17 cellular contexts compared by ENCODE assay signal in the genomic region with DNA sequence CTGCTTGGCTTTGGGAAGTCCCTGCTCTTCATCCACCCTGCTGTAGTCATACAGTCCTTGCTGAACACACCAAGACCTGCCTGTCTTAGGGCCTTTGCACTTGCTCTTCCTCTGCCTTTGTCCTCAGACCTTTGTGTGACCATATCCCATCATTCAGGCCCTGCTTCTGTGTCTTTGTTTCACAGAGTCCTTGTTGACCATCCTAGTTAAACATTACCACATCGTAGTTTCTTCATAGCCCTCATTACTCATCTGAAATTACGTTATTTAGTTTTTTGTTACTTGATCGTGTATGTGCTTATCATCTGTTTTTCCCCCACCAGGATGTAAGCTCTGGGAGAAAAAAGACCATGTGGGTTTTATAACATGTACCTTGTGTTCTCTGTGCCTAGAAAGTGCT. TPM values are rescaled to one million over a fixed set of nuclear protein-coding genes. Genes with fewer than 3 reads are reported as not detected.
A peak's percentile ranks its signal among the peaks of the same experiment; 100 is the strongest.
DNase-seq lines count a peak whose midpoint lies in the region; ATAC-seq, FAIRE-seq and TF ChIP-seq lines count a peak whose summit lies in the region.
"Had no signal": no experiment of that assay in that cellular context is flagged by ENCODE, and none has a peak within 500 bp of the region (broad histone marks: within the 10 kb centered on the region; RNA-seq: fewer than 3 reads in every experiment).

No MANE protein-coding gene starts in this region.

- POLR2A ChIA-PET in A549 (lab: Yijun Ruan, JAX): no interaction called here

- H3K4me2 ChIP-seq in A549: peak overlapping the region; percentile 27; the same call in 2 of the 3 replicates

- H3K36me3 ChIP-seq in RWPE2 (ENCODE audit: low read depth): no peaks in the 10 kb centered on the region
- no peaks in the 10 kb centered on the region for H3K36me3 ChIP-seq in esophagus muscularis mucosa
- no peaks in the 10 kb centered on the region for H3K36me3 ChIP-seq in right lobe of liver
- H3K36me3 ChIP-seq: BE2C had no signal

- H3K27ac ChIP-seq in A549 (no peak overlapping the region), RWPE2 (ENCODE audit: poor library complexity, severe bottlenecking) (no peak overlapping the region), esophagus muscularis mucosa (replicated peaks in 1 of 4) (no peak overlapping the region), right lobe of liver (no peak overlapping the region), dorsolateral prefrontal cortex (no peak overlapping the region)
- H3K27ac ChIP-seq: C4-2B had no signal

- intact Hi-C loops in esophagus muscularis mucosa (cut with DNase I): loop anchor here (5.0 kb wide), 1 partner anchor 276 kb away; no protein-coding TSS in a partner anchor
- intact Hi-C loops in right lobe of liver (cut with DNase I): no loop called here
- intact Hi-C loops in dorsolateral prefrontal cortex (cut with DNase I): no loop called here

- H3K4me3 ChIP-seq in A549: no peak overlapping the region
- no peak overlapping the region for H3K4me3 ChIP-seq in RWPE2 (ENCODE audit: severe bottlenecking)
- H3K4me3 ChIP-seq in esophagus muscularis mucosa: no peak overlapping the region
- H3K4me3 ChIP-seq in right lobe of liver: no peak overlapping the region
- no peak overlapping the region for H3K4me3 ChIP-seq in dorsolateral prefrontal cortex

- no peaks in the 10 kb centered on the region for H3K27me3 ChIP-seq in RWPE2 (ENCODE audit: insufficient read depth, poor library complexity, severe bottlenecking)
- no peaks in the 10 kb centered on the region for H3K27me3 ChIP-seq in esophagus muscularis mucosa
- H3K27me3 ChIP-seq in right lobe of liver: no peaks in the 10 kb centered on the region
- no peaks in the 10 kb centered on the region for H3K27me3 ChIP-seq in dorsolateral prefrontal cortex
- H3K27me3 ChIP-seq: BE2C had no signal

- TF ChIP-seq CTCF in A549 (IDR thresholded peaks at IDR 0.05): no peak
- TF ChIP-seq CTCF in RWPE2 (IDR thresholded peaks at IDR 0.05; ENCODE audit: poor library complexity, severe bottlenecking): no peak
- TF ChIP-seq CTCF in esophagus muscularis mucosa (IDR thresholded peaks at IDR 0.05): no peak
- TF ChIP-seq CTCF in right lobe of liver (IDR thresholded peaks at IDR 0.05): no peak
- TF ChIP-seq CTCF in dorsolateral prefrontal cortex (IDR thresholded peaks at IDR 0.05 in 54 of 56, conservative IDR thresholded peaks at IDR 0.05 in 2 of 56; ENCODE audit: low read depth in 1 of 56, partially characterized antibody in 56 of 56): no peak

- TF ChIP-seq POLR2A in A549 (IDR thresholded peaks at IDR 0.05; ENCODE audit: low read length) (no peak), esophagus muscularis mucosa (IDR thresholded peaks at IDR 0.05; ENCODE audit: low read depth) (no peak), right lobe of liver (IDR thresholded peaks at IDR 0.05) (no peak)

- FAIRE-seq in A549 (lab: Jason Lieb, UNC): no peak

- ATAC-seq in A549 (0 out of 6 replicates have a peak, but pooled peaks of 1 of the 2 experiments have one; percentile 41), RWPE2 (ENCODE audit: low read depth) (peak; percentile 63), right lobe of liver (peak; percentile 84 to 96 (median 94))

- no peak for TF ChIP-seq RAD21 in A549 (conservative IDR thresholded peaks at IDR 0.05 in 1 of 2, IDR thresholded peaks at IDR 0.05 in 1 of 2)

- TF ChIP-seq EP300 in A549 (IDR thresholded peaks at IDR 0.05): no peak
- no peak for TF ChIP-seq EP300 in esophagus muscularis mucosa (IDR thresholded peaks at IDR 0.05)

- whole genome bisulfite sequencing in A549 (ENCODE audit: missing lambda C conversion rate): 4% methylated on average over 3 of the region's 3 CpGs
- 92% methylated on average over 3 of the region's 3 CpGs for WGBS in esophagus muscularis mucosa
- WGBS in right lobe of liver (ENCODE audit: insufficient coverage, low coverage, low lambda C conversion rate, missing lambda C conversion rate): 46% methylated on average over 3 of the region's 3 CpGs

- peaks cover 6% of the 10 kb centered on the region; the same call in 1 of the 3 replicates for H3K4me1 ChIP-seq in A549
- peaks cover 15% of the 10 kb centered on the region for H3K4me1 ChIP-seq in RWPE2 (ENCODE audit: insufficient read depth, poor library complexity, severe bottlenecking)
- H3K4me1 ChIP-seq in esophagus muscularis mucosa: no peaks in the 10 kb centered on the region
- H3K4me1 ChIP-seq in right lobe of liver: no peaks in the 10 kb centered on the region
- H3K4me1 ChIP-seq: BE2C had no signal

- peak in 1 of 2 experiments; percentile 20 for DNase-seq in A549 (ENCODE audit: low read depth in 1 of 2, low spot score in 1 of 2)
- DNase-seq in RWPE2 (ENCODE audit: low spot score): no peak
- DNase-seq in esophagus muscularis mucosa (ENCODE audit: extremely low spot score): peak; percentile 55
- no peak for DNase-seq in right lobe of liver
- no peak for DNase-seq in activated gamma-delta T cell treated with Interleukin-2 at 50 U/mL for 16 hours
- no peak for DNase-seq in dorsolateral prefrontal cortex
- no peak for DNase-seq in Ammon's horn (ENCODE audit: low spot score)
- DNase-seq: BE2C; CD4-positive, alpha-beta memory T cell; COR-L47; HCEC 1CT; HFFc6 had no signal

- CTCF ChIA-PET in A549 (lab: Yijun Ruan, JAX): interaction anchor here (0.6 to 0.8 kb wide), 2 partner anchors 297 to 360 kb away, joined by 3 read pairs; no protein-coding TSS in a partner anchor

- H3K9me3 ChIP-seq in A549 (no peaks in the 10 kb centered on the region), RWPE2 (ENCODE audit: severe bottlenecking) (no peaks in the 10 kb centered on the region), esophagus muscularis mucosa (no peaks in the 10 kb centered on the region), right lobe of liver (no peaks in the 10 kb centered on the region)
- H3K9me3 ChIP-seq: BE2C had no signal

TF ChIP-seq in A549, 52 proteins besides CTCF, POLR2A, EP300 and RAD21:
- TF ChIP-seq GATA3 (IDR thresholded peaks at IDR 0.05; ENCODE audit: borderline replicate concordance) (no peak), CEBPB (IDR thresholded peaks at IDR 0.05) (0 out of 4 replicates have a peak, but pooled peaks of 1 of the 2 experiments have one; percentile 7), SREBF2 (IDR thresholded peaks at IDR 0.05) (no peak), KDM1A (IDR thresholded peaks at IDR 0.05; ENCODE audit: low read depth) (no peak), EHF (CRISPR knock-in tag; IDR thresholded peaks at IDR 0.05) (no peak), TP53 (CRISPR knock-in tag; IDR thresholded peaks at IDR 0.05) (no peak), BHLHE40 (IDR thresholded peaks at IDR 0.05; ENCODE audit: low read depth, low read length) (no peak), KDM5A (IDR thresholded peaks at IDR 0.05) (no peak), FOSL2 (IDR thresholded peaks at IDR 0.05) (no peak), FOSL2 (CRISPR knock-in tag; IDR thresholded peaks at IDR 0.05) (peak; percentile 38; the same call in 1 of the 2 replicates)

RNA-seq across cellular contexts. Expression of gene SPRR5, which starts 18.3 kb away (rescaled TPM):
- not detected in 2 replicates for polyA plus RNA-seq in A549 (2011; rRNA removed)
- polyA plus RNA-seq in A549 (2012; cell fraction: cytosol; rRNA removed): not detected in 2 replicates
- not detected in 2 replicates for polyA plus RNA-seq in A549 (2012; cell fraction: nucleus; rRNA removed)
- not detected in 3 replicates for polyA plus RNA-seq in A549 (2017; fragmentation: RNase III; extraction: RNeasy Plus Mini Kit Qiagen cat#74134 plus additional on column Dnase treatment)
- not detected in 2 replicates for polyA minus RNA-seq in A549 (2011; rRNA and poly(A)+ RNA removed)
- total RNA-seq in esophagus muscularis mucosa: not detected
- not detected for total RNA-seq in right lobe of liver
- not detected for total RNA-seq in dorsolateral prefrontal cortex
- total RNA-seq: A172; CD4-positive, alpha-beta memory T cell; Daoy; H4; HFFc6; HT1080 had no signal
- polyA plus RNA-seq: CD4-positive, alpha-beta memory T cell had no signal

RNA-seq across cellular contexts. Expression of gene IVL, which starts 20.3 kb away (rescaled TPM):
- polyA plus RNA-seq in A549 (2011; rRNA removed) (not detected in 2 replicates), A549 (2017; fragmentation: RNase III; extraction: RNeasy Plus Mini Kit Qiagen cat#74134 plus additional on column Dnase treatment) (not detected in 3 replicates)
- polyA plus RNA-seq in A549 (2012; cell fraction: cytosol; rRNA removed): 0.01 and 0.04 TPM in 2 replicates
- 0.02 TPM in 1 of 2 replicates, not detected in the other for polyA plus RNA-seq in A549 (2012; cell fraction: nucleus; rRNA removed)
- polyA minus RNA-seq in A549 (2011; rRNA and poly(A)+ RNA removed): not detected in 2 replicates
- total RNA-seq in esophagus muscularis mucosa (not detected), right lobe of liver (not detected), dorsolateral prefrontal cortex (not detected)
- total RNA-seq: A172; CD4-positive, alpha-beta memory T cell; H4; HFFc6 had no signal
- polyA plus RNA-seq: CD4-positive, alpha-beta memory T cell had no signal

RNA-seq across cellular contexts. Expression of gene SPRR4, which starts 41.8 kb away (rescaled TPM):
- polyA plus RNA-seq in A549 (2011; rRNA removed): not detected in 2 replicates
- polyA plus RNA-seq in A549 (2012; cell fraction: cytosol; rRNA removed): not detected in 2 replicates
- polyA plus RNA-seq in A549 (2012; cell fraction: nucleus; rRNA removed): not detected in 2 replicates
- polyA plus RNA-seq in A549 (2017; fragmentation: RNase III; extraction: RNeasy Plus Mini Kit Qiagen cat#74134 plus additional on column Dnase treatment): not detected in 3 replicates
- polyA minus RNA-seq in A549 (2011; rRNA and poly(A)+ RNA removed): not detected in 2 replicates
- total RNA-seq in esophagus muscularis mucosa: not detected
- not detected for total RNA-seq in right lobe of liver
- not detected for total RNA-seq in dorsolateral prefrontal cortex
- total RNA-seq: A172; CD4-positive, alpha-beta memory T cell; Daoy; H4; HFFc6; HT1080 had no signal
- polyA plus RNA-seq: CD4-positive, alpha-beta memory T cell had no signal

RNA-seq across cellular contexts. Expression of gene SMCP, which starts 50.5 kb away (rescaled TPM):
- polyA plus RNA-seq in A549 (2011; rRNA removed) (not detected in 2 replicates), A549 (2017; fragmentation: RNase III; extraction: RNeasy Plus Mini Kit Qiagen cat#74134 plus additional on column Dnase treatment) (not detected in 3 replicates)
- not detected in 2 replicates for polyA plus RNA-seq in A549 (2012; cell fraction: cytosol; rRNA removed)
- not detected in 2 replicates for polyA plus RNA-seq in A549 (2012; cell fraction: nucleus; rRNA removed)
- polyA minus RNA-seq in A549 (2011; rRNA and poly(A)+ RNA removed): not detected in 2 replicates
- total RNA-seq in esophagus muscularis mucosa (not detected), right lobe of liver (not detected), dorsolateral prefrontal cortex (not detected)
- total RNA-seq: A172; CD4-positive, alpha-beta memory T cell; Daoy; H4; HFFc6; HT1080 had no signal
- polyA plus RNA-seq: CD4-positive, alpha-beta memory T cell had no signal

RNA-seq across cellular contexts. Expression of gene SPRR1A, which starts 55.2 kb away (rescaled TPM):
- polyA plus RNA-seq in A549 (2011; rRNA removed): not detected in 2 replicates
- not detected in 2 replicates for polyA plus RNA-seq in A549 (2012; cell fraction: cytosol; rRNA removed)
- polyA plus RNA-seq in A549 (2012; cell fraction: nucleus; rRNA removed): not detected in 2 replicates
- polyA plus RNA-seq in A549 (2017; fragmentation: RNase III; extraction: RNeasy Plus Mini Kit Qiagen cat#74134 plus additional on column Dnase treatment): not detected in 3 replicates
- polyA minus RNA-seq in A549 (2011; rRNA and poly(A)+ RNA removed): not detected in 2 replicates
- not detected for total RNA-seq in esophagus muscularis mucosa
- total RNA-seq in right lobe of liver: not detected
- not detected for total RNA-seq in dorsolateral prefrontal cortex
- total RNA-seq: A172; CD4-positive, alpha-beta memory T cell; Daoy; H4; HFFc6; HT1080 had no signal
- polyA plus RNA-seq: CD4-positive, alpha-beta memory T cell had no signal
